Comparison of ENCODE assay signal across 15 cellular contexts in genomic region chr18:58580078-58580477, GRCh38. TPM values are rescaled to one million over a fixed set of nuclear protein-coding genes. Genes with fewer than 3 reads are reported as not detected.
A peak's percentile ranks its signal among the peaks of the same experiment; 100 is the strongest.
DNase-seq lines count a peak whose midpoint lies in the region; ATAC-seq, FAIRE-seq and TF ChIP-seq lines count a peak whose summit lies in the region.
"Had no signal": no experiment of that assay in that cellular context is flagged by ENCODE, and none has a peak within 500 bp of the region (broad histone marks: within the 10 kb centered on the region; RNA-seq: fewer than 3 reads in every experiment).

No MANE protein-coding gene starts in this region.

- 57 to 72% methylated on average over 2 of the region's 2 CpGs for WGBS in pancreas, 2 donors

- DNase-seq in MCF 10A (ENCODE audit: unreplicated experiment), result peak; percentile 54
- DNase-seq in breast epithelium (ENCODE audit: low spot score in 2 of 2), result no peak
- DNase-seq in kidney, result no peak
- no peak for DNase-seq in activated naive CD8-positive, alpha-beta T cell treated with anti-CD3 and anti-CD28 coated beads, Interleukin-2, amount 50 U/mL, for 24 hours
- no peak for DNase-seq in pancreas
- no peak for DNase-seq in stimulated activated CD8-positive, alpha-beta memory T cell treated with anti-CD3 and anti-CD28 coated beads, Interleukin-4, amount 100 ng/mL, for 48 hours
- DNase-seq: activated naive CD4-positive, alpha-beta T cell treated with anti-CD3 and anti-CD28 coated beads, Interleukin-2, amount 10 ng/mL, durations not matched to agents 7 days and 5 days; hippocampal formation; NCI-H1048; spleen had no signal

- no peak for ATAC-seq in activated naive CD8-positive, alpha-beta T cell treated with anti-CD3 and anti-CD28 coated beads, Interleukin-2, amount 50 U/mL, for 24 hours
- ATAC-seq in pancreas (no peak), HG03025 (IDR thresholded peaks at IDR 0.05; ENCODE audit: low FRiP score, unreplicated experiment) (no peak)

- no peaks in the 10 kb centered on the region for H3K27me3 ChIP-seq in breast epithelium
- H3K27me3 ChIP-seq in pancreas, result no peaks in the 10 kb centered on the region
- H3K27me3 ChIP-seq: spleen had no signal

- no peaks in the 10 kb centered on the region for H3K9me3 Mint-ChIP-seq in MCF 10A (ENCODE audit: unreplicated experiment)
- no peaks in the 10 kb centered on the region for H3K9me3 Mint-ChIP-seq in activated naive CD8-positive, alpha-beta T cell treated with anti-CD3 and anti-CD28 coated beads, Interleukin-2, amount 50 U/mL, for 24 hours
- H3K9me3 Mint-ChIP-seq: activated naive CD4-positive, alpha-beta T cell treated with anti-CD3 and anti-CD28 coated beads, Interleukin-2, amount 10 ng/mL, durations not matched to agents 7 days and 5 days had no signal

- intact Hi-C loops in MCF 10A (cut with micrococcal nuclease), result loop anchor here (5.0 kb wide), 2 partner anchors 38 to 57 kb away; no protein-coding TSS in a partner anchor
- intact Hi-C loops in breast epithelium (cut with DNase I; ENCODE audit: low total_unique reads), result no loop called here
- intact Hi-C loops in kidney (cut with DNase I), result no loop called here
- intact Hi-C loops in pancreas (cut with DNase I), result no loop called here

- no peaks in the 10 kb centered on the region for H3K4me1 ChIP-seq in breast epithelium
- H3K4me1 ChIP-seq in kidney (ENCODE audit: control insufficient read depth in 1 of 2, insufficient read depth in 1 of 2, low read depth in 1 of 2, low read length in 2 of 2), result peaks cover 5 to 13% of the 10 kb centered on the region in 2 donors
- H3K4me1 ChIP-seq in pancreas, result no peaks in the 10 kb centered on the region

- H3K27me3 Mint-ChIP-seq in MCF 10A (ENCODE audit: insufficient read depth, unreplicated experiment), result no peaks in the 10 kb centered on the region
- H3K27me3 Mint-ChIP-seq in activated naive CD8-positive, alpha-beta T cell treated with anti-CD3 and anti-CD28 coated beads, Interleukin-2, amount 50 U/mL, for 24 hours, result peaks cover 3% of the 10 kb centered on the region

- H3K36me3 Mint-ChIP-seq in MCF 10A (ENCODE audit: insufficient read depth, unreplicated experiment), result no peaks in the 10 kb centered on the region
- no peaks in the 10 kb centered on the region for H3K36me3 Mint-ChIP-seq in activated naive CD8-positive, alpha-beta T cell treated with anti-CD3 and anti-CD28 coated beads, Interleukin-2, amount 50 U/mL, for 24 hours (ENCODE audit: low read depth)
- H3K36me3 Mint-ChIP-seq: activated naive CD4-positive, alpha-beta T cell treated with anti-CD3 and anti-CD28 coated beads, Interleukin-2, amount 10 ng/mL, durations not matched to agents 7 days and 5 days had no signal

- H3K4me1 Mint-ChIP-seq in MCF 10A (ENCODE audit: insufficient read depth, unreplicated experiment), result peaks cover 14% of the 10 kb centered on the region
- peaks cover 25% of the 10 kb centered on the region for H3K4me1 Mint-ChIP-seq in activated naive CD8-positive, alpha-beta T cell treated with anti-CD3 and anti-CD28 coated beads, Interleukin-2, amount 50 U/mL, for 24 hours

- H3K4me3 ChIP-seq in breast epithelium (no peak overlapping the region), WI38 (ENCODE audit: low read depth, low read length) (peak overlapping the region; percentile 84), kidney (ENCODE audit: low read length in 2 of 2) (peak overlapping the region; percentile 43 to 63), pancreas (no peak overlapping the region)
- H3K4me3 ChIP-seq: lung, spleen had no signal

- no peak overlapping the region for H3K27ac Mint-ChIP-seq in MCF 10A (ENCODE audit: low read depth, unreplicated experiment)
- no peak overlapping the region for H3K27ac Mint-ChIP-seq in activated naive CD8-positive, alpha-beta T cell treated with anti-CD3 and anti-CD28 coated beads, Interleukin-2, amount 50 U/mL, for 24 hours
- H3K27ac Mint-ChIP-seq: activated naive CD4-positive, alpha-beta T cell treated with anti-CD3 and anti-CD28 coated beads, Interleukin-2, amount 10 ng/mL, durations not matched to agents 7 days and 5 days had no signal

- no peaks in the 10 kb centered on the region for H3K9me3 ChIP-seq in breast epithelium
- no peaks in the 10 kb centered on the region for H3K9me3 ChIP-seq in kidney (ENCODE audit: control insufficient read depth in 1 of 2, low read length in 2 of 2)
- H3K9me3 ChIP-seq in pancreas, result no peaks in the 10 kb centered on the region
- H3K9me3 ChIP-seq: neutrophil, spleen had no signal

- POLR2A ChIA-PET in MCF 10A (lab: Yijun Ruan, JAX), result interaction anchor here (0.6 kb wide), 1 partner anchor 396 kb away, joined by 3 read pairs; no protein-coding TSS in a partner anchor

- H3K36me3 ChIP-seq in breast epithelium (no peaks in the 10 kb centered on the region), kidney (ENCODE audit: control insufficient read depth in 1 of 2, insufficient read depth in 2 of 2, low read length in 2 of 2) (no peaks in the 10 kb centered on the region), pancreas (no peaks in the 10 kb centered on the region)
- H3K36me3 ChIP-seq: neutrophil, spleen had no signal

- TF ChIP-seq CTCF in MCF 10A (IDR thresholded peaks at IDR 0.05; ENCODE audit: unreplicated experiment) (no peak), breast epithelium (IDR thresholded peaks at IDR 0.05) (no peak), WI38 (IDR thresholded peaks at IDR 0.05; ENCODE audit: low read depth, low read length) (no peak), kidney (IDR thresholded peaks at IDR 0.05; ENCODE audit: borderline replicate concordance, extremely low read depth, insufficient read depth) (no peak), pancreas (IDR thresholded peaks at IDR 0.05) (no peak)

- no TSS peak for BruUV-seq in MCF 10A (replicated peaks; lab: Mats Ljungman, UMichigan)

- H3K27ac ChIP-seq in breast epithelium (no peak overlapping the region), kidney (ENCODE audit: low read depth in 2 of 2, low read length in 2 of 2) (peak overlapping the region in 1 of 2 donors; percentile 61), pancreas (no peak overlapping the region)
- H3K27ac ChIP-seq: neutrophil, spleen, VCaP had no signal

- FAIRE-seq in kidney (lab: Jason Lieb, UNC) (no peak), pancreas (lab: Jason Lieb, UNC) (no peak)

- no peak overlapping the region for H3K4me3 Mint-ChIP-seq in MCF 10A (ENCODE audit: unreplicated experiment)
- H3K4me3 Mint-ChIP-seq in activated naive CD8-positive, alpha-beta T cell treated with anti-CD3 and anti-CD28 coated beads, Interleukin-2, amount 50 U/mL, for 24 hours, result no peak overlapping the region
- H3K4me3 Mint-ChIP-seq: activated naive CD4-positive, alpha-beta T cell treated with anti-CD3 and anti-CD28 coated beads, Interleukin-2, amount 10 ng/mL, durations not matched to agents 7 days and 5 days had no signal

- CTCF ChIA-PET in MCF 10A (lab: Yijun Ruan, JAX), result no interaction called here

- H3K9ac ChIP-seq in kidney (ENCODE audit: low read length in 2 of 2), result no peak overlapping the region

- TF ChIP-seq POLR2A in breast epithelium (IDR thresholded peaks at IDR 0.05), result no peak

RNA-seq across cellular contexts. Expression of gene ALPK2, which starts 48.8 kb away (rescaled TPM):
- 0.16 and 0.37 TPM in 2 replicates for total RNA-seq in MCF 10A (2022)
- 1 to 10 TPM in 1 of 3 donors, under 1 TPM in 2; under 0.01 to 1.8 (median 0.29) TPM for total RNA-seq in breast epithelium
- 18.7 TPM for total RNA-seq in kidney
- polyA plus RNA-seq in kidney (ENCODE audit: insufficient read depth, low read depth, low replicate concordance), result 5.8 TPM
- total RNA-seq in pancreas, result under 1 TPM in 5 of 6 donors, not detected in 1; 0.06 to 0.44 (median 0.12) TPM
- under 1 TPM; 0.02 to 0.08 TPM for polyA plus RNA-seq in pancreas

Comparison
In these comparisons a context has a peak if more than half of its experiments do, and no peak if none do; other contexts are left out.
1. H3K4me3 ChIP-seq: peak in WI38 (single experiment) and kidney (2 of 2); none in breast epithelium (0 of 3) and pancreas (0 of 4).